In the genomic region with DNA sequence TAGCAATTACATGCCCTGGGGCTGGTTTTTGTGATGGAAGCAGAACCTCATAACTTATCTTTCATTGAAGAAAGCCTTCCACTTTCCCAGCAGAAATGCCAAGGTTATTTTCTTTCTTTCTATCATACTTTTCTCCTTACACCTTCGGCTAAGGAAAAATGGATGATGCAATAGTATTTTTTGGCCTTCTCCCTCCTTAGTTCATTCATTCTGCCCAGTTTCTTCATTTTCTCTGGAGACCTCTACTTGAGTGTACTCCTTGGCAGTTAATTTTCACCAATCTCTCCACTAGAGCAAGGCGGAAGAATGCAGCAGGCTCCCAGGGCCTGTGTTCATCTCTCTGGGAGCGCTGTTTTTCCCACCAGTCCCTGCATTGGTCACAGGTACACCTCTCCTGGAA, we compare ENCODE assay signal across 21 cellular contexts. TPM values are rescaled to one million over a fixed set of nuclear protein-coding genes. Genes with fewer than 3 reads are reported as not detected.
DNase-seq lines count a peak whose midpoint lies in the region; ATAC-seq, FAIRE-seq and TF ChIP-seq lines count a peak whose summit lies in the region.
"Had no signal": no experiment of that assay in that cellular context is flagged by ENCODE, and none has a peak within 500 bp of the region (broad histone marks: within the 10 kb centered on the region; RNA-seq: fewer than 3 reads in every experiment).

No MANE protein-coding gene starts in this region.

- no peak overlapping the region for H2BK12ac ChIP-seq in H1 (ENCODE audit: low read depth, low read length)

- no peak overlapping the region for H3K4ac ChIP-seq in H1 (replicated peaks; ENCODE audit: insufficient read length, low read depth, low read length)

- no peak overlapping the region for H2BK5ac ChIP-seq in H1 (ENCODE audit: low read depth, low read length)

- H3K4me2 ChIP-seq in GM23338: no peak overlapping the region
- no peak overlapping the region for H3K4me2 ChIP-seq in H1 (ENCODE audit: insufficient read depth in 1 of 2, low read depth in 2 of 2, low read length in 2 of 2)

- H3K18ac ChIP-seq in H1 (ENCODE audit: extremely low read depth, low read length): no peak overlapping the region

- no peak overlapping the region for H2BK15ac ChIP-seq in H1 (ENCODE audit: low read length)

- H3K9me3 Mint-ChIP-seq in GM23338: no peaks in the 10 kb centered on the region
- H3K9me3 Mint-ChIP-seq: CD4-positive, alpha-beta T cell had no signal

- TF ChIP-seq CTCF in GM23338 (conservative IDR thresholded peaks at IDR 0.05; ENCODE audit: low read depth in 2 of 2): no peak
- no peak for TF ChIP-seq CTCF in VCaP (conservative IDR thresholded peaks at IDR 0.05)
- TF ChIP-seq CTCF in H1 (IDR thresholded peaks at IDR 0.05; ENCODE audit: control extremely low read depth in 1 of 3, insufficient read depth in 1 of 3, low read depth in 1 of 3, low read length in 3 of 3): no peak
- no peak for TF ChIP-seq CTCF in gastrocnemius medialis (IDR thresholded peaks at IDR 0.05 in 4 of 5, conservative IDR thresholded peaks at IDR 0.05 in 1 of 5)

- no peak overlapping the region for H3K14ac ChIP-seq in H1 (ENCODE audit: insufficient read length)

- H4K20me1 ChIP-seq in GM23338 (replicated peaks; ENCODE audit: insufficient read depth): no peaks in the 10 kb centered on the region
- no peaks in the 10 kb centered on the region for H4K20me1 ChIP-seq in H1 (replicated peaks in 1 of 2; ENCODE audit: control insufficient read depth in 1 of 2, insufficient read depth in 2 of 2, low read length in 2 of 2)

- 96% methylated on average over 3 of the region's 3 CpGs; no CpG with 5 or more reads in 1 of the 2 experiments for WGBS in H1 (ENCODE audit: extremely low coverage in 1 of 2, insufficient coverage in 1 of 2, insufficient read length in 1 of 2, insufficient replicate concordance in 2 of 2, low coverage in 1 of 2, low lambda C conversion rate in 2 of 2, missing lambda C conversion rate in 1 of 2), 2 experiments

- H3K4me1 Mint-ChIP-seq in GM23338: no peaks in the 10 kb centered on the region

- no peaks in the 10 kb centered on the region for H3K36me3 Mint-ChIP-seq in GM23338 (ENCODE audit: low read depth)

- in situ Hi-C loops in gastrocnemius medialis (cut with MboI; ENCODE audit: low sequenced_read_pairs in 4 of 4): no loop called here

- H3K36me3 ChIP-seq in GM23338 (ENCODE audit: insufficient read depth) (no peaks in the 10 kb centered on the region), H1 (ENCODE audit: control insufficient read depth in 2 of 4, insufficient read depth in 4 of 4, low read length in 3 of 4) (no peaks in the 10 kb centered on the region), gastrocnemius medialis (no peaks in the 10 kb centered on the region)
- H3K36me3 ChIP-seq: BE2C had no signal

- no peak for FAIRE-seq in H1 (lab: Jason Lieb, UNC)
- FAIRE-seq: A204.1, D721Med, H54 had no signal

- H3K23ac ChIP-seq in H1 (ENCODE audit: insufficient read length): no peak overlapping the region

- no peak overlapping the region for H2AK5ac ChIP-seq in H1 (ENCODE audit: low read depth, low read length)

- H2BK120ac ChIP-seq in H1 (replicated peaks; ENCODE audit: low read depth, low read length): no peak overlapping the region

- intact Hi-C loops in gastrocnemius medialis (cut with DNase I; ENCODE audit: low total_unique reads): no loop called here

- no peak overlapping the region for H2BK20ac ChIP-seq in H1 (ENCODE audit: low read length)

- no peak for DNase-seq in GM23338 (ENCODE audit: low spot score)
- no peak for DNase-seq in H1 (ENCODE audit: low read depth in 1 of 2, low spot score in 2 of 2)
- DNase-seq in DMS 273 (lab: John Stamatoyannopoulos, UW; ENCODE audit: unreplicated experiment): no peak
- no peak for DNase-seq in gastrocnemius medialis
- DNase-seq: ACHN; BE2C; C1 segment of cervical spinal cord; Caco-2; CD4-positive, alpha-beta T cell; DMS153; DMS79; GF-D8; HCEC 1CT; IMR-90; KBM-7 had no signal

- H3K27ac Mint-ChIP-seq in GM23338: no peak overlapping the region
- H3K27ac Mint-ChIP-seq: CD4-positive, alpha-beta T cell had no signal

- no peak for TF ChIP-seq EP300 in H1 (IDR thresholded peaks at IDR 0.05; ENCODE audit: borderline replicate concordance in 1 of 2, low read depth in 2 of 2, low read length in 2 of 2)

- H2AFZ ChIP-seq in GM23338 (peak overlapping the region; percentile 87), H1 (ENCODE audit: low read length) (0 out of 2 replicates have a peak overlapping the region, but pooled peaks have one; percentile 68)

- H3K27me3 ChIP-seq in GM23338 (ENCODE audit: insufficient read depth) (no peaks in the 10 kb centered on the region), H1 (replicated peaks in 1 of 4; ENCODE audit: control insufficient read depth in 3 of 4, extremely low read depth in 1 of 4, insufficient read depth in 3 of 4, low read length in 3 of 4) (no peaks in the 10 kb centered on the region), gastrocnemius medialis (no peaks in the 10 kb centered on the region)

- H3K27ac ChIP-seq in GM23338 (ENCODE audit: low read depth): no peak overlapping the region
- H3K27ac ChIP-seq in VCaP: peak overlapping the region; percentile 90
- no peak overlapping the region for H3K27ac ChIP-seq in H1 (ENCODE audit: low read depth, low read length)
- H3K27ac ChIP-seq in gastrocnemius medialis: no peak overlapping the region

- H3K27me3 Mint-ChIP-seq in GM23338 (ENCODE audit: insufficient read depth, low read depth, poor library complexity): no peaks in the 10 kb centered on the region
- H3K27me3 Mint-ChIP-seq: CD4-positive, alpha-beta T cell had no signal

- no peaks in the 10 kb centered on the region for H3K79me2 ChIP-seq in GM23338 (replicated peaks; ENCODE audit: insufficient read depth)
- H3K79me2 ChIP-seq in H1 (ENCODE audit: control insufficient read depth in 1 of 2, insufficient read depth in 2 of 2, low read length in 2 of 2): no peaks in the 10 kb centered on the region

- H3K9me2 ChIP-seq in GM23338 (ENCODE audit: insufficient read depth): no peaks in the 10 kb centered on the region

- no peaks in the 10 kb centered on the region for H3K79me1 ChIP-seq in H1 (ENCODE audit: low read depth, low read length)

- H3F3A ChIP-seq in GM23338 (replicated peaks; ENCODE audit: low read depth): no peaks in the 10 kb centered on the region

- no peaks in the 10 kb centered on the region for H3K23me2 ChIP-seq in H1 (ENCODE audit: low read depth, low read length)

- H3K4me3 ChIP-seq in GM23338 (no peak overlapping the region), H1 (ENCODE audit: extremely low read depth in 1 of 4, insufficient read depth in 2 of 4, low read depth in 3 of 4, low read length in 4 of 4) (no peak overlapping the region), gastrocnemius medialis (no peak overlapping the region)

- TF ChIP-seq RAD21 in H1 (IDR thresholded peaks at IDR 0.05 in 1 of 2, conservative IDR thresholded peaks at IDR 0.05 in 1 of 2; ENCODE audit: low read depth in 2 of 2, low read length in 2 of 2): no peak

- TF ChIP-seq POLR2A in H1 (IDR thresholded peaks at IDR 0.05; ENCODE audit: control extremely low read depth in 1 of 2, low read depth in 2 of 2, low read length in 2 of 2): no peak
- TF ChIP-seq POLR2A in gastrocnemius medialis (IDR thresholded peaks at IDR 0.05): no peak

- no peak overlapping the region for H3K56ac ChIP-seq in H1 (replicated peaks; ENCODE audit: insufficient read length, low read depth, low read length)

- H4K91ac ChIP-seq in H1 (replicated peaks; ENCODE audit: insufficient read length, low read length): no peak overlapping the region

- H3K4me1 ChIP-seq in GM23338 (ENCODE audit: insufficient read depth) (peaks cover 6% of the 10 kb centered on the region; the same call in 1 of the 2 replicates), H1 (replicated peaks in 1 of 4; ENCODE audit: control insufficient read depth in 3 of 4, insufficient read depth in 4 of 4, low read length in 3 of 4) (no peaks in the 10 kb centered on the region), gastrocnemius medialis (no peaks in the 10 kb centered on the region)
- H3K4me1 ChIP-seq: BE2C had no signal

- peak; percentile 22; the same call in 1 of the 3 replicates for ATAC-seq in GM23338
- no peak for ATAC-seq in GM19395 (IDR thresholded peaks at IDR 0.05; ENCODE audit: unreplicated experiment)
- ATAC-seq in GM21529 (IDR thresholded peaks at IDR 0.05; ENCODE audit: unreplicated experiment): no peak
- ATAC-seq in gastrocnemius medialis: no peak

- no peaks in the 10 kb centered on the region for H3K9me3 ChIP-seq in H1 (ENCODE audit: insufficient read depth in 2 of 2, low read depth in 1 of 2, low read length in 1 of 2)
- no peaks in the 10 kb centered on the region for H3K9me3 ChIP-seq in gastrocnemius medialis
- H3K9me3 ChIP-seq: BE2C, Caco-2 had no signal

- H4K8ac ChIP-seq in H1 (ENCODE audit: extremely low read depth, insufficient read depth, low read length): no peak overlapping the region

- CTCF ChIA-PET in H1 (lab: Charles Lee; ENCODE audit: partially characterized antibody): no interaction called here

- POLR2A ChIA-PET in H1 (lab: Charles Lee; ENCODE audit: partially characterized antibody): no interaction called here

- no peak overlapping the region for H3K4me3 Mint-ChIP-seq in GM23338
- H3K4me3 Mint-ChIP-seq: CD4-positive, alpha-beta T cell had no signal

- H4K5ac ChIP-seq in H1 (ENCODE audit: insufficient read length, low read depth, low read length): no peak overlapping the region

- no peak overlapping the region for H3K9ac ChIP-seq in H1 (replicated peaks in 1 of 4; ENCODE audit: extremely low read depth in 1 of 4, low read depth in 3 of 4, low read length in 3 of 4)

TF ChIP-seq in GM23338, 12 proteins besides CTCF, POLR2A, EP300 and RAD21 (continues in another document):
- TF ChIP-seq CREB1 (CRISPR knock-in tag; IDR thresholded peaks at IDR 0.05; ENCODE audit: low read depth): no peak
- no peak for TF ChIP-seq STAT1 (IDR thresholded peaks at IDR 0.05; ENCODE audit: unreplicated experiment)
- TF ChIP-seq JUNB (IDR thresholded peaks at IDR 0.05; ENCODE audit: unreplicated experiment): no peak

RNA-seq across cellular contexts. Expression of gene P2RY1, which starts 7.6 kb away (rescaled TPM):
- total RNA-seq in GM23338 (2014; rRNA removed; shearing (Covaris generic)): 54.6 and 59.8 TPM in 2 replicates
- 12.5 and 15.2 TPM in 2 replicates for polyA plus RNA-seq in GM23338 (2016; fragmentation: Nextera tagmentation; extraction: Ambion mirVana)
- 25.2 and 28.3 TPM in 2 replicates for total RNA-seq in H1 (2021; fragmentation: NEBNext Ultra II Directional; extraction: Animal tissue kit (Norgen Biotek cat#: 25700))
- 6.5 and 6.8 TPM in 2 replicates for polyA plus RNA-seq in H1 (2011; rRNA removed)
- 7.3 TPM for polyA plus RNA-seq in H1 (2011; cell fraction: cytosol; rRNA removed)
- 8.2 TPM for polyA plus RNA-seq in H1 (2011; cell fraction: nucleus; rRNA removed)
- 6.6 to 12.8 TPM (median 8.4 TPM) in 4 replicates for polyA plus RNA-seq in H1 (2012, experiment 1 of 2)
- 0.85 TPM for polyA plus RNA-seq in H1 (2012, experiment 2 of 2)
- 31.6 TPM for polyA plus RNA-seq in H1 (2013, experiment 1 of 2)
- 31.9 TPM for polyA plus RNA-seq in H1 (2013, experiment 2 of 2)
- polyA minus RNA-seq in H1 (2011; rRNA and poly(A)+ RNA removed): 18.1 and 23.0 TPM in 2 replicates
- polyA minus RNA-seq in H1 (2011; cell fraction: cytosol; rRNA and poly(A)+ RNA removed): 13.9 TPM
- polyA minus RNA-seq in H1 (2011; cell fraction: nucleus; rRNA and poly(A)+ RNA removed): 30.6 TPM
- total RNA-seq in gastrocnemius medialis: 1 to 10 TPM in 2 of 4 donors, under 1 TPM in 2; 0.66 to 1.4 (median 0.90) TPM
- total RNA-seq: IMR-90 had no signal
- polyA plus RNA-seq: IMR-90 had no signal

Comparison
In these comparisons a context has a peak if more than half of its experiments do, and no peak if none do; other contexts are left out.
1. RNA of gene P2RY1, which starts 7.6 kb away (total RNA-seq): 54.6 to 59.8 TPM in GM23338 and 25.2 to 28.3 TPM in H1; 0.66 to 1.4 TPM in gastrocnemius medialis; every median in the first group is over 10 times any median in the second.